Comparison of ENCODE assay signal across 9 cellular contexts in genomic region chr4:129342820-129343219, GRCh38.
A peak's percentile ranks its signal among the peaks of the same experiment; 100 is the strongest.
DNase-seq lines count a peak whose midpoint lies in the region; ATAC-seq and TF ChIP-seq lines count a peak whose summit lies in the region.
"Had no signal": no experiment of that assay in that cellular context is flagged by ENCODE, and none has a peak within 500 bp of the region (broad histone marks: within the 10 kb centered on the region; RNA-seq: fewer than 3 reads in every experiment).

No MANE protein-coding gene starts in this region.

- no peak overlapping the region for H3K9ac ChIP-seq in SK-N-SH
- H3K9ac ChIP-seq in subcutaneous abdominal adipose tissue (ENCODE audit: low read length in 5 of 5): peak overlapping the region in 3 of 5 donors; percentile 15 to 65 (median 33)

- no peak for ATAC-seq in GM19328 (IDR thresholded peaks at IDR 0.05; ENCODE audit: unreplicated experiment)
- ATAC-seq: Panc1 had no signal

- no peaks in the 10 kb centered on the region for H3K9me2 ChIP-seq in SK-N-SH

- 21% methylated on average over 3 of the region's 3 CpGs for WGBS in SK-N-SH (ENCODE audit: low lambda C conversion rate)

- TF ChIP-seq CTCF in SK-N-SH (IDR thresholded peaks at IDR 0.05) (no peak), GM10248 (IDR thresholded peaks at IDR 0.05; ENCODE audit: control extremely low read depth, extremely low read depth, low read depth, missing control alignments) (no peak)

- H3K4me3 ChIP-seq in SK-N-SH (ENCODE audit: low read depth in 2 of 2, low read length in 1 of 2) (0 out of 4 replicates have a peak overlapping the region, but pooled peaks of 1 of the 2 experiments have one; percentile 1), subcutaneous abdominal adipose tissue (ENCODE audit: low read depth in 1 of 5, low read length in 5 of 5) (peak overlapping the region; percentile 12 to 57 (median 30))

- CTCF ChIA-PET in SK-N-SH (lab: Yijun Ruan, JAX) (interaction anchor here (0.8 to 3.2 kb wide), 5 partner anchors 10 to 970 kb away, joined by 3 to 26 read pairs (median 7); no protein-coding TSS in a partner anchor), GM10248 (lab: Yijun Ruan, JAX) (interaction anchor here (1.1 kb wide), 1 partner anchor 11 kb away, joined by 3 read pairs; no protein-coding TSS in a partner anchor)

- H3K36me3 ChIP-seq in SK-N-SH (replicated peaks in 1 of 2; ENCODE audit: control insufficient read depth in 1 of 2, insufficient read depth in 2 of 2, low read length in 1 of 2): no peaks in the 10 kb centered on the region
- no peaks in the 10 kb centered on the region for H3K36me3 ChIP-seq in subcutaneous abdominal adipose tissue (ENCODE audit: control insufficient read depth in 5 of 5, insufficient read depth in 5 of 5, low read length in 5 of 5)

- no peak for TF ChIP-seq EP300 in SK-N-SH (IDR thresholded peaks at IDR 0.05; ENCODE audit: borderline replicate concordance in 1 of 2, low read depth in 1 of 2, low read length in 1 of 2)

- H3K9me3 ChIP-seq in SK-N-SH (no peaks in the 10 kb centered on the region), subcutaneous abdominal adipose tissue (ENCODE audit: control insufficient read depth in 5 of 5, low read length in 5 of 5) (no peaks in the 10 kb centered on the region)

- POLR2A ChIA-PET in SK-N-SH (lab: Yijun Ruan, JAX): no interaction called here
- POLR2A ChIA-PET in GM10248 (lab: Yijun Ruan, JAX): no interaction called here

- peak overlapping the region; percentile 42 for H3K4me2 ChIP-seq in SK-N-SH

- peaks cover 0 to 7% of the 10 kb centered on the region in 2 experiments; a peak in 1 of 4 replicates for H3K4me1 ChIP-seq in SK-N-SH (ENCODE audit: control insufficient read depth in 1 of 2, insufficient read depth in 2 of 2, low read depth in 1 of 2, low read length in 1 of 2)
- H3K4me1 ChIP-seq in subcutaneous abdominal adipose tissue (ENCODE audit: control insufficient read depth in 5 of 5, insufficient read depth in 5 of 5, low read length in 5 of 5): peaks cover 0 to 14% (median 12%) of the 10 kb centered on the region in 5 donors

- DNase-seq in HT-29 (ENCODE audit: low spot score) (peak; percentile 36), SK-N-SH (no peak), glomerular visceral epithelial cell (ENCODE audit: extremely low spot score) (peak; percentile 74), NCI-H345 treated with DMSO at 0.1 percent for 48 hours (lab: John Stamatoyannopoulos, UW; ENCODE audit: unreplicated experiment) (no peak), GM10248 (ENCODE audit: extremely low spot score) (no peak)
- DNase-seq in activated effector memory CD4-positive, alpha-beta T cell treated with Interleukin-2 at 50 U/mL for 16 hours: no peak

- TF ChIP-seq RAD21 in SK-N-SH (IDR thresholded peaks at IDR 0.05; ENCODE audit: low read length): no peak

- H4K20me1 ChIP-seq in SK-N-SH (ENCODE audit: insufficient read depth): no peaks in the 10 kb centered on the region

- no peak overlapping the region for H2AFZ ChIP-seq in SK-N-SH (ENCODE audit: low read depth)

- H3K79me2 ChIP-seq in SK-N-SH (ENCODE audit: insufficient read depth): no peaks in the 10 kb centered on the region

- H3K27ac ChIP-seq in SK-N-SH (ENCODE audit: low read depth in 2 of 2, low read length in 1 of 2) (no peak overlapping the region), subcutaneous abdominal adipose tissue (ENCODE audit: low read depth, low read length) (peak overlapping the region; percentile 90)

- H3K27me3 ChIP-seq in SK-N-SH (ENCODE audit: insufficient read depth) (no peaks in the 10 kb centered on the region), subcutaneous abdominal adipose tissue (ENCODE audit: control insufficient read depth in 5 of 5, insufficient read depth in 4 of 5, low read length in 5 of 5) (no peaks in the 10 kb centered on the region)

- no peaks in the 10 kb centered on the region for H3F3A ChIP-seq in SK-N-SH (replicated peaks; ENCODE audit: insufficient read depth)

TF ChIP-seq in SK-N-SH, 30 proteins besides CTCF, POLR2A, EP300 and RAD21:
- no peak for TF ChIP-seq USF1 (IDR thresholded peaks at IDR 0.05; ENCODE audit: borderline replicate concordance, low read depth)
- TF ChIP-seq EZH2phosphoT487 (IDR thresholded peaks at IDR 0.05; ENCODE audit: borderline replicate concordance, low read depth): no peak
- no peak for TF ChIP-seq FOSL2 (IDR thresholded peaks at IDR 0.05; ENCODE audit: borderline replicate concordance, low read depth)
- TF ChIP-seq TEAD4 (IDR thresholded peaks at IDR 0.05; ENCODE audit: borderline replicate concordance, insufficient read depth): no peak
- no peak for TF ChIP-seq CHD2 (IDR thresholded peaks at IDR 0.05; ENCODE audit: low read length, partially characterized antibody)
- TF ChIP-seq ELF1 (IDR thresholded peaks at IDR 0.05): no peak
- no peak for TF ChIP-seq IRF3 (IDR thresholded peaks at IDR 0.05; ENCODE audit: low read depth, low read length)
- TF ChIP-seq TAF1 (IDR thresholded peaks at IDR 0.05; ENCODE audit: borderline replicate concordance, low read depth, low read length): no peak
TF ChIP-seq in SK-N-SH: peak in this region for 0.

Comparison
In these comparisons a context has a peak if more than half of its experiments do, and no peak if none do; other contexts are left out.
1. DNase-seq: peak in HT-29 (single experiment) and glomerular visceral epithelial cell (single experiment); none in SK-N-SH (single experiment), NCI-H345 treated with DMSO at 0.1 percent for 48 hours (single experiment), activated effector memory CD4-positive, alpha-beta T cell treated with Interleukin-2 at 50 U/mL for 16 hours (single experiment) and GM10248 (single experiment).